In genomic region chr14:24959791-24960331, GRCh38 we compare ENCODE assay signal across 1 cellular context.
TF ChIP-seq lines count a peak whose summit lies in the region.

No MANE protein-coding gene starts in this region.

TF ChIP-seq in HepG2, 621 proteins besides CTCF, POLR2A, EP300 and RAD21 (continued from another document and continues in another):
- TF ChIP-seq, protein P1, sequence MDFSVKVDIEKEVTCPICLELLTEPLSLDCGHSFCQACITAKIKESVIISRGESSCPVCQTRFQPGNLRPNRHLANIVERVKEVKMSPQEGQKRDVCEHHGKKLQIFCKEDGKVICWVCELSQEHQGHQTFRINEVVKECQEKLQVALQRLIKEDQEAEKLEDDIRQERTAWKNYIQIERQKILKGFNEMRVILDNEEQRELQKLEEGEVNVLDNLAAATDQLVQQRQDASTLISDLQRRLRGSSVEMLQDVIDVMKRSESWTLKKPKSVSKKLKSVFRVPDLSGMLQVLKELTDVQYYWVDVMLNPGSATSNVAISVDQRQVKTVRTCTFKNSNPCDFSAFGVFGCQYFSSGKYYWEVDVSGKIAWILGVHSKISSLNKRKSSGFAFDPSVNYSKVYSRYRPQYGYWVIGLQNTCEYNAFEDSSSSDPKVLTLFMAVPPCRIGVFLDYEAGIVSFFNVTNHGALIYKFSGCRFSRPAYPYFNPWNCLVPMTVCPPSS (IDR thresholded peaks at IDR 0.05): no peak
- TF ChIP-seq, protein P2, sequence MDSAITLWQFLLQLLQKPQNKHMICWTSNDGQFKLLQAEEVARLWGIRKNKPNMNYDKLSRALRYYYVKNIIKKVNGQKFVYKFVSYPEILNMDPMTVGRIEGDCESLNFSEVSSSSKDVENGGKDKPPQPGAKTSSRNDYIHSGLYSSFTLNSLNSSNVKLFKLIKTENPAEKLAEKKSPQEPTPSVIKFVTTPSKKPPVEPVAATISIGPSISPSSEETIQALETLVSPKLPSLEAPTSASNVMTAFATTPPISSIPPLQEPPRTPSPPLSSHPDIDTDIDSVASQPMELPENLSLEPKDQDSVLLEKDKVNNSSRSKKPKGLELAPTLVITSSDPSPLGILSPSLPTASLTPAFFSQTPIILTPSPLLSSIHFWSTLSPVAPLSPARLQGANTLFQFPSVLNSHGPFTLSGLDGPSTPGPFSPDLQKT (CRISPR knock-in tag; IDR thresholded peaks at IDR 0.05; ENCODE audit: borderline replicate concordance): no peak
- TF ChIP-seq ZHX1 (CRISPR knock-in tag; IDR thresholded peaks at IDR 0.05; ENCODE audit: low read depth) (no peak), FOXJ3 (CRISPR knock-in tag; IDR thresholded peaks at IDR 0.05; ENCODE audit: borderline replicate concordance) (peak; percentile 28; the same call in 1 of the 2 replicates), THAP7 (CRISPR knock-in tag; IDR thresholded peaks at IDR 0.05) (no peak), SMAD1 (CRISPR knock-in tag; IDR thresholded peaks at IDR 0.05; ENCODE audit: borderline replicate concordance, low read depth) (0 out of 2 replicates have a peak, but pooled peaks have one; percentile 25), ERF (CRISPR knock-in tag; IDR thresholded peaks at IDR 0.05) (0 out of 2 replicates have a peak, but pooled peaks have one; percentile 37), SIN3B (IDR thresholded peaks at IDR 0.05; ENCODE audit: low read length) (no peak), ZNF317 (CRISPR knock-in tag; IDR thresholded peaks at IDR 0.05) (no peak), MNT (IDR thresholded peaks at IDR 0.05) (no peak), TAF15 (IDR thresholded peaks at IDR 0.05; ENCODE audit: low read depth, low read length, poor library complexity, severe bottlenecking) (no peak), ZNF12 (CRISPR knock-in tag; IDR thresholded peaks at IDR 0.05) (no peak), ZNF883 (CRISPR knock-in tag; IDR thresholded peaks at IDR 0.05; ENCODE audit: not compliant biosample characterization) (no peak), ZFP62 (CRISPR knock-in tag; IDR thresholded peaks at IDR 0.05) (no peak), ETV6 (CRISPR knock-in tag; conservative IDR thresholded peaks at IDR 0.05) (no peak), ZNF564 (CRISPR knock-in tag; IDR thresholded peaks at IDR 0.05) (0 out of 2 replicates have a peak, but pooled peaks have one; percentile 31), ATF7 (IDR thresholded peaks at IDR 0.05) (no peak), ATF7 (CRISPR knock-in tag; IDR thresholded peaks at IDR 0.05) (no peak), ZBTB7A (CRISPR knock-in tag; IDR thresholded peaks at IDR 0.05) (peak; percentile 19; the same call in 1 of the 2 replicates), CC2D1A (CRISPR knock-in tag; IDR thresholded peaks at IDR 0.05) (0 out of 2 replicates have a peak, but pooled peaks have one; percentile 43), PTBP1 (IDR thresholded peaks at IDR 0.05; ENCODE audit: low read depth, low read length, poor library complexity, severe bottlenecking) (no peak), MAFK (conservative IDR thresholded peaks at IDR 0.05 in 1 of 2, IDR thresholded peaks at IDR 0.05 in 1 of 2; ENCODE audit: low read length in 2 of 2) (no peak), ZNF781 (CRISPR knock-in tag; IDR thresholded peaks at IDR 0.05; ENCODE audit: borderline replicate concordance, not compliant biosample characterization) (peak; percentile 77), ZNF770 (CRISPR knock-in tag; IDR thresholded peaks at IDR 0.05) (no peak), ZNF550 (CRISPR knock-in tag; IDR thresholded peaks at IDR 0.05; ENCODE audit: borderline replicate concordance) (no peak), TSC22D2 (CRISPR knock-in tag; IDR thresholded peaks at IDR 0.05; ENCODE audit: borderline replicate concordance) (0 out of 2 replicates have a peak, but pooled peaks have one; percentile 39)
- TF ChIP-seq, protein P3, sequence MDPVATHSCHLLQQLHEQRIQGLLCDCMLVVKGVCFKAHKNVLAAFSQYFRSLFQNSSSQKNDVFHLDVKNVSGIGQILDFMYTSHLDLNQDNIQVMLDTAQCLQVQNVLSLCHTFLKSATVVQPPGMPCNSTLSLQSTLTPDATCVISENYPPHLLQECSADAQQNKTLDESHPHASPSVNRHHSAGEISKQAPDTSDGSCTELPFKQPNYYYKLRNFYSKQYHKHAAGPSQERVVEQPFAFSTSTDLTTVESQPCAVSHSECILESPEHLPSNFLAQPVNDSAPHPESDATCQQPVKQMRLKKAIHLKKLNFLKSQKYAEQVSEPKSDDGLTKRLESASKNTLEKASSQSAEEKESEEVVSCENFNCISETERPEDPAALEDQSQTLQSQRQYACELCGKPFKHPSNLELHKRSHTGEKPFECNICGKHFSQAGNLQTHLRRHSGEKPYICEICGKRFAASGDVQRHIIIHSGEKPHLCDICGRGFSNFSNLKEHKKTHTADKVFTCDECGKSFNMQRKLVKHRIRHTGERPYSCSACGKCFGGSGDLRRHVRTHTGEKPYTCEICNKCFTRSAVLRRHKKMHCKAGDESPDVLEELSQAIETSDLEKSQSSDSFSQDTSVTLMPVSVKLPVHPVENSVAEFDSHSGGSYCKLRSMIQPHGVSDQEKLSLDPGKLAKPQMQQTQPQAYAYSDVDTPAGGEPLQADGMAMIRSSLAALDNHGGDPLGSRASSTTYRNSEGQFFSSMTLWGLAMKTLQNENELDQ (CRISPR knock-in tag; IDR thresholded peaks at IDR 0.05; ENCODE audit: borderline replicate concordance): 0 out of 2 replicates have a peak, but pooled peaks have one; percentile 9
- TF ChIP-seq, protein P4, sequence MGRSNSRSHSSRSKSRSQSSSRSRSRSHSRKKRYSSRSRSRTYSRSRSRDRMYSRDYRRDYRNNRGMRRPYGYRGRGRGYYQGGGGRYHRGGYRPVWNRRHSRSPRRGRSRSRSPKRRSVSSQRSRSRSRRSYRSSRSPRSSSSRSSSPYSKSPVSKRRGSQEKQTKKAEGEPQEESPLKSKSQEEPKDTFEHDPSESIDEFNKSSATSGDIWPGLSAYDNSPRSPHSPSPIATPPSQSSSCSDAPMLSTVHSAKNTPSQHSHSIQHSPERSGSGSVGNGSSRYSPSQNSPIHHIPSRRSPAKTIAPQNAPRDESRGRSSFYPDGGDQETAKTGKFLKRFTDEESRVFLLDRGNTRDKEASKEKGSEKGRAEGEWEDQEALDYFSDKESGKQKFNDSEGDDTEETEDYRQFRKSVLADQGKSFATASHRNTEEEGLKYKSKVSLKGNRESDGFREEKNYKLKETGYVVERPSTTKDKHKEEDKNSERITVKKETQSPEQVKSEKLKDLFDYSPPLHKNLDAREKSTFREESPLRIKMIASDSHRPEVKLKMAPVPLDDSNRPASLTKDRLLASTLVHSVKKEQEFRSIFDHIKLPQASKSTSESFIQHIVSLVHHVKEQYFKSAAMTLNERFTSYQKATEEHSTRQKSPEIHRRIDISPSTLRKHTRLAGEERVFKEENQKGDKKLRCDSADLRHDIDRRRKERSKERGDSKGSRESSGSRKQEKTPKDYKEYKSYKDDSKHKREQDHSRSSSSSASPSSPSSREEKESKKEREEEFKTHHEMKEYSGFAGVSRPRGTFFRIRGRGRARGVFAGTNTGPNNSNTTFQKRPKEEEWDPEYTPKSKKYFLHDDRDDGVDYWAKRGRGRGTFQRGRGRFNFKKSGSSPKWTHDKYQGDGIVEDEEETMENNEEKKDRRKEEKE (IDR thresholded peaks at IDR 0.05): no peak
- TF ChIP-seq, protein P5, sequence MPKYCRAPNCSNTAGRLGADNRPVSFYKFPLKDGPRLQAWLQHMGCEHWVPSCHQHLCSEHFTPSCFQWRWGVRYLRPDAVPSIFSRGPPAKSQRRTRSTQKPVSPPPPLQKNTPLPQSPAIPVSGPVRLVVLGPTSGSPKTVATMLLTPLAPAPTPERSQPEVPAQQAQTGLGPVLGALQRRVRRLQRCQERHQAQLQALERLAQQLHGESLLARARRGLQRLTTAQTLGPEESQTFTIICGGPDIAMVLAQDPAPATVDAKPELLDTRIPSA (CRISPR knock-in tag; IDR thresholded peaks at IDR 0.05; ENCODE audit: borderline replicate concordance): no peak
- TF ChIP-seq, protein P6, sequence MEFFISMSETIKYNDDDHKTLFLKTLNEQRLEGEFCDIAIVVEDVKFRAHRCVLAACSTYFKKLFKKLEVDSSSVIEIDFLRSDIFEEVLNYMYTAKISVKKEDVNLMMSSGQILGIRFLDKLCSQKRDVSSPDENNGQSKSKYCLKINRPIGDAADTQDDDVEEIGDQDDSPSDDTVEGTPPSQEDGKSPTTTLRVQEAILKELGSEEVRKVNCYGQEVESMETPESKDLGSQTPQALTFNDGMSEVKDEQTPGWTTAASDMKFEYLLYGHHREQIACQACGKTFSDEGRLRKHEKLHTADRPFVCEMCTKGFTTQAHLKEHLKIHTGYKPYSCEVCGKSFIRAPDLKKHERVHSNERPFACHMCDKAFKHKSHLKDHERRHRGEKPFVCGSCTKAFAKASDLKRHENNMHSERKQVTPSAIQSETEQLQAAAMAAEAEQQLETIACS (CRISPR knock-in tag; IDR thresholded peaks at IDR 0.05): no peak
- TF ChIP-seq, protein P7, sequence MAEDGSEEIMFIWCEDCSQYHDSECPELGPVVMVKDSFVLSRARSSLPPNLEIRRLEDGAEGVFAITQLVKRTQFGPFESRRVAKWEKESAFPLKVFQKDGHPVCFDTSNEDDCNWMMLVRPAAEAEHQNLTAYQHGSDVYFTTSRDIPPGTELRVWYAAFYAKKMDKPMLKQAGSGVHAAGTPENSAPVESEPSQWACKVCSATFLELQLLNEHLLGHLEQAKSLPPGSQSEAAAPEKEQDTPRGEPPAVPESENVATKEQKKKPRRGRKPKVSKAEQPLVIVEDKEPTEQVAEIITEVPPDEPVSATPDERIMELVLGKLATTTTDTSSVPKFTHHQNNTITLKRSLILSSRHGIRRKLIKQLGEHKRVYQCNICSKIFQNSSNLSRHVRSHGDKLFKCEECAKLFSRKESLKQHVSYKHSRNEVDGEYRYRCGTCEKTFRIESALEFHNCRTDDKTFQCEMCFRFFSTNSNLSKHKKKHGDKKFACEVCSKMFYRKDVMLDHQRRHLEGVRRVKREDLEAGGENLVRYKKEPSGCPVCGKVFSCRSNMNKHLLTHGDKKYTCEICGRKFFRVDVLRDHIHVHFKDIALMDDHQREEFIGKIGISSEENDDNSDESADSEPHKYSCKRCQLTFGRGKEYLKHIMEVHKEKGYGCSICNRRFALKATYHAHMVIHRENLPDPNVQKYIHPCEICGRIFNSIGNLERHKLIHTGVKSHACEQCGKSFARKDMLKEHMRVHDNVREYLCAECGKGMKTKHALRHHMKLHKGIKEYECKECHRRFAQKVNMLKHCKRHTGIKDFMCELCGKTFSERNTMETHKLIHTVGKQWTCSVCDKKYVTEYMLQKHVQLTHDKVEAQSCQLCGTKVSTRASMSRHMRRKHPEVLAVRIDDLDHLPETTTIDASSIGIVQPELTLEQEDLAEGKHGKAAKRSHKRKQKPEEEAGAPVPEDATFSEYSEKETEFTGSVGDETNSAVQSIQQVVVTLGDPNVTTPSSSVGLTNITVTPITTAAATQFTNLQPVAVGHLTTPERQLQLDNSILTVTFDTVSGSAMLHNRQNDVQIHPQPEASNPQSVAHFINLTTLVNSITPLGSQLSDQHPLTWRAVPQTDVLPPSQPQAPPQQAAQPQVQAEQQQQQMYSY (CRISPR knock-in tag; IDR thresholded peaks at IDR 0.05): no peak
- TF ChIP-seq, protein P8, sequence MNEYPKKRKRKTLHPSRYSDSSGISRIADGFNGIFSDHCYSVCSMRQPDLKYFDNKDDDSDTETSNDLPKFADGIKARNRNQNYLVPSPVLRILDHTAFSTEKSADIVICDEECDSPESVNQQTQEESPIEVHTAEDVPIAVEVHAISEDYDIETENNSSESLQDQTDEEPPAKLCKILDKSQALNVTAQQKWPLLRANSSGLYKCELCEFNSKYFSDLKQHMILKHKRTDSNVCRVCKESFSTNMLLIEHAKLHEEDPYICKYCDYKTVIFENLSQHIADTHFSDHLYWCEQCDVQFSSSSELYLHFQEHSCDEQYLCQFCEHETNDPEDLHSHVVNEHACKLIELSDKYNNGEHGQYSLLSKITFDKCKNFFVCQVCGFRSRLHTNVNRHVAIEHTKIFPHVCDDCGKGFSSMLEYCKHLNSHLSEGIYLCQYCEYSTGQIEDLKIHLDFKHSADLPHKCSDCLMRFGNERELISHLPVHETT (CRISPR knock-in tag; conservative IDR thresholded peaks at IDR 0.05): no peak
